In the genomic region with DNA sequence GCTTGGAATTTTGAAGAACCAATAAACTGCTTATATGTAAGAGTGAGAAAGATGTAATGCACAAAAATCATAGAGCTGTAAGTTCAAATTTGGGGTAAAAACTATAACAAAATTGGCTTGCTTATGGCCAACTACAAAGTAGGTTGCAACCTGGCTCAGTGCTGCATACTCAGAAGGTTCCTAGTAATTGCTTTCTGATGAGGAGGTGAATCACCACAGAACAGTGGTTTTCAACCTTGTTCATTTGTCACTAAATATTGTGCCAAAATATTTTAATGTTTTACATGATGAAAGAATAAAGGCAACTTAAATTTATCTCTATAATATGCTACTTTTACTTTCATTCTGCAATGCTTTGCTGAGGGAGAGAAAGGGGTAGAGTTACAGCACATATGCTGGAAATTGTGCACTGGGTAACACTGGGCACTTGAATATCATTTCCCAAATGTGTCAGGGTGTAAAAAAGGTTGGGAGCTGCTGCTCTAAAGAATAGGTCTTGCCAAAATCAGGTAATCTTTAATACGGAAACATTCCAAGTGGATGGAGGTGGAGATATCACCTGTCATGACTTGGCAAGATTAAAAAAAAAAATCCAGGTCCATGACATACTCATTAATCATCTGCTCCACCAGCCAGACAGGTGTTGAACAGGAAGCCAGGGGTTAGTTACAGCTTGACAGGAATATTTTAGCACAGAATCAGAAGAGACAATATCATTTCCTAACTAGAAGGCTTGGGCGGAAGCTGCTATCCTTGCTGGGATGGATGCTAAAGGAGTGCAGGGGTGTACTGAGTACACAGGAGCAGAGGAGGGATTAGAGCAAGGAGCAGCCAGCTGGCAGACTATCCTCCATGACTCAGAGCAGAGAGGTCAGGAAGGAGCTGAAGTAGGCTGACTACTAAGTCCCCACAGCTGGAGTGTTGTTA, we compare ENCODE assay signal across 12 cellular contexts. TPM values are rescaled to one million over a fixed set of nuclear protein-coding genes. Genes with fewer than 3 reads are reported as not detected.
DNase-seq lines count a peak whose midpoint lies in the region; ATAC-seq lines count a peak whose summit lies in the region.
"Had no signal": no experiment of that assay in that cellular context is flagged by ENCODE, and none has a peak within 500 bp of the region (broad histone marks: within the 10 kb centered on the region; RNA-seq: fewer than 3 reads in every experiment).

No MANE protein-coding gene starts in this region.

- peaks cover 4% of the 10 kb centered on the region for H3K27me3 ChIP-seq in CD8-positive, alpha-beta memory T cell (ENCODE audit: insufficient read depth, low read length, poor library complexity, severe bottlenecking)

- POLR2A ChIA-PET in CD8-positive, alpha-beta memory T cell (lab: Charles Lee) = no interaction called here

- H3K4me3 ChIP-seq in CD8-positive, alpha-beta memory T cell (ENCODE audit: low read length) = no peak overlapping the region

- no peak for ATAC-seq in activated naive CD8-positive, alpha-beta T cell treated with anti-CD3 and anti-CD28 coated beads, Interleukin-2, amount 50 U/mL, for 24 hours
- peak; percentile 91 for ATAC-seq in left ventricle myocardium superior

- peaks cover 20% of the 10 kb centered on the region for H3K27me3 Mint-ChIP-seq in activated naive CD8-positive, alpha-beta T cell treated with anti-CD3 and anti-CD28 coated beads, Interleukin-2, amount 50 U/mL, for 24 hours
- peaks cover 48% of the 10 kb centered on the region for H3K27me3 Mint-ChIP-seq in activated naive CD8-positive, alpha-beta T cell treated with anti-CD3 and anti-CD28 coated beads for 36 hours
- peaks cover 18 to 53% of the 10 kb centered on the region in 2 donors for H3K27me3 Mint-ChIP-seq in CD8-positive, alpha-beta memory T cell

- no peaks in the 10 kb centered on the region for H3K9me3 ChIP-seq in CD8-positive, alpha-beta memory T cell (ENCODE audit: low read length)

- no peaks in the 10 kb centered on the region for H3K36me3 Mint-ChIP-seq in activated naive CD8-positive, alpha-beta T cell treated with anti-CD3 and anti-CD28 coated beads, Interleukin-2, amount 50 U/mL, for 24 hours (ENCODE audit: low read depth)
- no peaks in the 10 kb centered on the region for H3K36me3 Mint-ChIP-seq in activated naive CD8-positive, alpha-beta T cell treated with anti-CD3 and anti-CD28 coated beads for 36 hours
- peaks cover 0 to 5% (median 0%) of the 10 kb centered on the region in 3 donors for H3K36me3 Mint-ChIP-seq in CD8-positive, alpha-beta memory T cell

- no peaks in the 10 kb centered on the region for H3K4me1 ChIP-seq in CD8-positive, alpha-beta memory T cell (ENCODE audit: insufficient read depth, low read length)

- H3K36me3 ChIP-seq in CD8-positive, alpha-beta memory T cell (ENCODE audit: insufficient read depth, low read length) = no peaks in the 10 kb centered on the region

- H3K4me3 Mint-ChIP-seq in activated naive CD8-positive, alpha-beta T cell treated with anti-CD3 and anti-CD28 coated beads, Interleukin-2, amount 50 U/mL, for 24 hours = no peak overlapping the region
- H3K4me3 Mint-ChIP-seq in activated naive CD8-positive, alpha-beta T cell treated with anti-CD3 and anti-CD28 coated beads for 36 hours = no peak overlapping the region
- H3K4me3 Mint-ChIP-seq in CD8-positive, alpha-beta memory T cell = no peak overlapping the region
- H3K4me3 Mint-ChIP-seq: dendritic cell treated with granulocyte-macrophage colony-stimulating factor and Interleukin-4, amounts not matched to agents 40 ng/mL and 50 ng/mL, for 4 days had no signal

- H3K27ac Mint-ChIP-seq in activated naive CD8-positive, alpha-beta T cell treated with anti-CD3 and anti-CD28 coated beads, Interleukin-2, amount 50 U/mL, for 24 hours = peak overlapping the region; percentile 20
- H3K27ac Mint-ChIP-seq in activated naive CD8-positive, alpha-beta T cell treated with anti-CD3 and anti-CD28 coated beads for 36 hours = no peak overlapping the region
- no peak overlapping the region for H3K27ac Mint-ChIP-seq in CD8-positive, alpha-beta memory T cell
- H3K27ac Mint-ChIP-seq: dendritic cell treated with granulocyte-macrophage colony-stimulating factor and Interleukin-4, amounts not matched to agents 40 ng/mL and 50 ng/mL, for 4 days had no signal

- no peak for DNase-seq in activated naive CD8-positive, alpha-beta T cell treated with anti-CD3 and anti-CD28 coated beads, Interleukin-2, amount 50 U/mL, for 24 hours
- DNase-seq in activated naive CD8-positive, alpha-beta T cell treated with anti-CD3 and anti-CD28 coated beads for 36 hours = no peak
- peak; percentile 11 for DNase-seq in SHP77 treated with DMSO at 0.1 percent for 48 hours (lab: John Stamatoyannopoulos, UW)
- DNase-seq in left ventricle myocardium superior = peak; percentile 40
- DNase-seq in ureter (ENCODE audit: low spot score) = peak; percentile 47
- DNase-seq in NCI-H2081 treated with DMSO at 0.1 percent for 48 hours (lab: John Stamatoyannopoulos, UW) = no peak
- DNase-seq in activated CD4-positive, alpha-beta T cell treated with anti-CD3 and anti-CD28 coated beads, Interleukin-2, amount 50 U/mL, for 1 hour = no peak
- DNase-seq in CD8-positive, alpha-beta memory T cell = no peak
- DNase-seq: Kasumi-1 had no signal

- peaks cover 3% of the 10 kb centered on the region for H3K4me1 Mint-ChIP-seq in activated naive CD8-positive, alpha-beta T cell treated with anti-CD3 and anti-CD28 coated beads, Interleukin-2, amount 50 U/mL, for 24 hours
- no peaks in the 10 kb centered on the region for H3K4me1 Mint-ChIP-seq in activated naive CD8-positive, alpha-beta T cell treated with anti-CD3 and anti-CD28 coated beads for 36 hours
- H3K4me1 Mint-ChIP-seq in CD8-positive, alpha-beta memory T cell = no peaks in the 10 kb centered on the region

- intact Hi-C loops in left ventricle myocardium superior (cut with micrococcal nuclease) = no loop called here

- H3K27ac ChIP-seq in CD8-positive, alpha-beta memory T cell (ENCODE audit: low read depth, low read length) = no peak overlapping the region

- CTCF ChIA-PET in CD8-positive, alpha-beta memory T cell (lab: Charles Lee) = interaction anchor here (0.5 kb wide), 1 partner anchor 1151 kb away, joined by 3 read pairs; no protein-coding TSS in a partner anchor

- H3K9me3 Mint-ChIP-seq in activated naive CD8-positive, alpha-beta T cell treated with anti-CD3 and anti-CD28 coated beads, Interleukin-2, amount 50 U/mL, for 24 hours = no peaks in the 10 kb centered on the region
- H3K9me3 Mint-ChIP-seq in activated naive CD8-positive, alpha-beta T cell treated with anti-CD3 and anti-CD28 coated beads for 36 hours = peaks cover 5% of the 10 kb centered on the region
- H3K9me3 Mint-ChIP-seq in CD8-positive, alpha-beta memory T cell = peaks cover 2 to 9% (median 6%) of the 10 kb centered on the region in 5 donors
- H3K9me3 Mint-ChIP-seq: dendritic cell treated with granulocyte-macrophage colony-stimulating factor and Interleukin-4, amounts not matched to agents 40 ng/mL and 50 ng/mL, for 4 days had no signal

RNA-seq across cellular contexts. Expression of a gene that starts 34.6 kb away (rescaled TPM):
- total RNA-seq in activated naive CD8-positive, alpha-beta T cell treated with anti-CD3 and anti-CD28 coated beads for 36 hours = not detected
- total RNA-seq in left ventricle myocardium superior = 32.5 TPM
- total RNA-seq in ureter = 55.1 TPM
- total RNA-seq in CD8-positive, alpha-beta memory T cell = not detected
- not detected for polyA plus RNA-seq in CD8-positive, alpha-beta memory T cell
- polyA plus RNA-seq: BJ had no signal

RNA-seq across cellular contexts. Expression of a gene that starts 53.5 kb away (rescaled TPM):
- not detected for total RNA-seq in activated naive CD8-positive, alpha-beta T cell treated with anti-CD3 and anti-CD28 coated beads for 36 hours
- total RNA-seq in left ventricle myocardium superior (2.1 TPM), ureter (11.4 TPM)
- not detected for total RNA-seq in CD8-positive, alpha-beta memory T cell
- polyA plus RNA-seq in CD8-positive, alpha-beta memory T cell = not detected
- total RNA-seq: lung microvascular endothelial cell had no signal
- polyA plus RNA-seq: BJ had no signal

Comparison
In these comparisons a context has a peak if more than half of its experiments do, and no peak if none do; other contexts are left out.
1. DNase-seq: peak in SHP77 treated with DMSO at 0.1 percent for 48 hours (single experiment), left ventricle myocardium superior (single experiment) and ureter (single experiment); none in activated naive CD8-positive, alpha-beta T cell treated with anti-CD3 and anti-CD28 coated beads, Interleukin-2, amount 50 U/mL, for 24 hours (single experiment), activated naive CD8-positive, alpha-beta T cell treated with anti-CD3 and anti-CD28 coated beads for 36 hours (single experiment), NCI-H2081 treated with DMSO at 0.1 percent for 48 hours (single experiment), activated CD4-positive, alpha-beta T cell treated with anti-CD3 and anti-CD28 coated beads, Interleukin-2, amount 50 U/mL, for 1 hour (single experiment) and CD8-positive, alpha-beta memory T cell (0 of 5).
2. RNA of a gene that starts 34.6 kb away (total RNA-seq): 55.1 TPM in ureter (single experiment) and 32.5 TPM in left ventricle myocardium superior (single experiment); not detected in activated naive CD8-positive, alpha-beta T cell treated with anti-CD3 and anti-CD28 coated beads for 36 hours and not detected in CD8-positive, alpha-beta memory T cell; every median in the first group is over 10 times any median in the second.